Comparison of ENCODE assay signal across 8 cellular contexts in genomic region chr2:156435392-156435724, GRCh38. TPM values are rescaled to one million over a fixed set of nuclear protein-coding genes. Genes with fewer than 3 reads are reported as not detected.
DNase-seq lines count a peak whose midpoint lies in the region; ATAC-seq and TF ChIP-seq lines count a peak whose summit lies in the region.

No MANE protein-coding gene starts in this region.

- no peaks in the 10 kb centered on the region for H4K20me1 ChIP-seq in smooth muscle cell (ENCODE audit: low read depth)

- peak overlapping the region; percentile 48 for H3K4me3 Mint-ChIP-seq in activated T-helper 1 cell treated with anti-CD3 and anti-CD28 coated beads, Interleukin-12 subunit alpha, Interleukin-12 subunit beta, Interleukin-2, Interleukin-4 antibody, amounts not matched to agents 30 ng/mL and 10 ng/mL and 1 ng/mL, durations not matched to agents 14 hours and 24 hours and 36 hours

- H3K27me3 Mint-ChIP-seq in activated T-helper 1 cell treated with anti-CD3 and anti-CD28 coated beads, Interleukin-12 subunit alpha, Interleukin-12 subunit beta, Interleukin-2, Interleukin-4 antibody, amounts not matched to agents 30 ng/mL and 10 ng/mL and 1 ng/mL, durations not matched to agents 14 hours and 24 hours and 36 hours (ENCODE audit: insufficient read depth), result peaks cover 2% of the 10 kb centered on the region

- DNase-seq in activated T-helper 1 cell treated with anti-CD3 and anti-CD28 coated beads, Interleukin-12 subunit alpha, Interleukin-12 subunit beta, Interleukin-2, Interleukin-4 antibody, amounts not matched to agents 30 ng/mL and 10 ng/mL and 1 ng/mL, durations not matched to agents 14 hours and 24 hours and 36 hours (ENCODE audit: low spot score), result no peak
- DNase-seq in right cardiac atrium (no peak), smooth muscle cell (lab: John Stamatoyannopoulos, UW; ENCODE audit: unreplicated experiment) (no peak), activated gamma-delta T cell (lab: John Stamatoyannopoulos, UW) (no peak), NCI-H446 treated with DMSO at 0.1 percent for 48 hours (lab: John Stamatoyannopoulos, UW) (no peak)

- CTCF ChIA-PET in HEK293 (lab: Yijun Ruan, JAX), result no interaction called here

- no peaks in the 10 kb centered on the region for H3K27me3 ChIP-seq in ACC112 (ENCODE audit: insufficient read depth, low read length)
- no peaks in the 10 kb centered on the region for H3K27me3 ChIP-seq in right cardiac atrium (ENCODE audit: control insufficient read depth, insufficient read depth)
- no peaks in the 10 kb centered on the region for H3K27me3 ChIP-seq in smooth muscle cell (ENCODE audit: low read depth)

- intact Hi-C loops in activated T-helper 1 cell treated with anti-CD3 and anti-CD28 coated beads, Interleukin-12 subunit alpha, Interleukin-12 subunit beta, Interleukin-2, Interleukin-4 antibody, amounts not matched to agents 30 ng/mL and 10 ng/mL and 1 ng/mL, durations not matched to agents 14 hours and 24 hours and 36 hours (cut with micrococcal nuclease), result loop anchor here (5.0 kb wide), 1 partner anchor 92 kb away; no protein-coding TSS in a partner anchor
- intact Hi-C loops in right cardiac atrium (cut with DNase I), result loop anchor here in 2 of 4 donors (5.0 to 10.0 kb wide), 2 partner anchors 59 to 103 kb away; partner anchors contain the start of gene NR4A2 (in 1 of the 2)

- ATAC-seq in right cardiac atrium (no peak), GM18867 (IDR thresholded peaks at IDR 0.05; ENCODE audit: unreplicated experiment) (no peak)

- H2AFZ ChIP-seq in ACC112 (ENCODE audit: low read length, unreplicated experiment) (peak overlapping the region; percentile 70), smooth muscle cell (ENCODE audit: low read depth) (peak overlapping the region; percentile 84)

- H3K4me2 ChIP-seq in smooth muscle cell, result peak overlapping the region; percentile 93

- H3K9ac ChIP-seq in smooth muscle cell (ENCODE audit: low read depth), result peak overlapping the region; percentile 90

- peaks cover 39% of the 10 kb centered on the region for H3K4me1 Mint-ChIP-seq in activated T-helper 1 cell treated with anti-CD3 and anti-CD28 coated beads, Interleukin-12 subunit alpha, Interleukin-12 subunit beta, Interleukin-2, Interleukin-4 antibody, amounts not matched to agents 30 ng/mL and 10 ng/mL and 1 ng/mL, durations not matched to agents 14 hours and 24 hours and 36 hours (ENCODE audit: low read depth)

- H3K27ac ChIP-seq in ACC112 (ENCODE audit: low read depth, low read length) (peak overlapping the region; percentile 67), HEK293 (ENCODE audit: extremely low read depth, low read depth, low read length) (peak overlapping the region; percentile 96), right cardiac atrium (ENCODE audit: low read length) (peak overlapping the region; percentile 88), smooth muscle cell (ENCODE audit: low read depth) (peak overlapping the region; percentile 93)

- H3K9me3 Mint-ChIP-seq in activated T-helper 1 cell treated with anti-CD3 and anti-CD28 coated beads, Interleukin-12 subunit alpha, Interleukin-12 subunit beta, Interleukin-2, Interleukin-4 antibody, amounts not matched to agents 30 ng/mL and 10 ng/mL and 1 ng/mL, durations not matched to agents 14 hours and 24 hours and 36 hours, result no peaks in the 10 kb centered on the region

- H3K4me1 ChIP-seq in ACC112 (ENCODE audit: control insufficient read depth, insufficient read depth, low read length, unreplicated experiment), result peaks cover 36% of the 10 kb centered on the region
- H3K4me1 ChIP-seq in HEK293 (ENCODE audit: control insufficient read depth, insufficient read depth, low read length), result no peaks in the 10 kb centered on the region; the same call in 1 of the 2 replicates
- peaks cover 2% of the 10 kb centered on the region for H3K4me1 ChIP-seq in right cardiac atrium (ENCODE audit: control insufficient read depth, insufficient read depth, low read length)
- peaks cover 27% of the 10 kb centered on the region for H3K4me1 ChIP-seq in smooth muscle cell (ENCODE audit: low read depth)

- H3F3A ChIP-seq in smooth muscle cell (ENCODE audit: low read depth), result no peaks in the 10 kb centered on the region

- WGBS in right cardiac atrium, result under 1% methylated on average over 19 of the region's 19 CpGs
- WGBS in smooth muscle cell (ENCODE audit: low lambda C conversion rate), result 9% methylated on average over 19 of the region's 19 CpGs

- TF ChIP-seq CTCF in HEK293 (tag by site-specific recombination; IDR thresholded peaks at IDR 0.05) (no peak), smooth muscle cell (IDR thresholded peaks at IDR 0.05; ENCODE audit: borderline replicate concordance, insufficient read depth, poor library complexity, severe bottlenecking) (no peak)

- peak overlapping the region; percentile 64 for H3K27ac Mint-ChIP-seq in activated T-helper 1 cell treated with anti-CD3 and anti-CD28 coated beads, Interleukin-12 subunit alpha, Interleukin-12 subunit beta, Interleukin-2, Interleukin-4 antibody, amounts not matched to agents 30 ng/mL and 10 ng/mL and 1 ng/mL, durations not matched to agents 14 hours and 24 hours and 36 hours

- H3K4me3 ChIP-seq in ACC112 (ENCODE audit: low read depth, low read length), result peak overlapping the region; percentile 85
- H3K4me3 ChIP-seq in HEK293 (ENCODE audit: low read depth, low read length), result peak overlapping the region; percentile 68
- H3K4me3 ChIP-seq in right cardiac atrium (ENCODE audit: low read length), result peak overlapping the region; percentile 75
- peak overlapping the region; percentile 76 for H3K4me3 ChIP-seq in smooth muscle cell

- H3K36me3 ChIP-seq in ACC112 (ENCODE audit: insufficient read depth, low read length) (no peaks in the 10 kb centered on the region), HEK293 (ENCODE audit: control insufficient read depth in 2 of 2, insufficient read depth in 1 of 2, low read length in 2 of 2) (no peaks in the 10 kb centered on the region), smooth muscle cell (ENCODE audit: low read depth) (no peaks in the 10 kb centered on the region)

- H3K9me3 ChIP-seq in HEK293 (ENCODE audit: control insufficient read depth, insufficient read depth, low read depth, low read length), result no peaks in the 10 kb centered on the region
- H3K9me3 ChIP-seq in right cardiac atrium (ENCODE audit: control insufficient read depth, low read length), result no peaks in the 10 kb centered on the region
- no peaks in the 10 kb centered on the region for H3K9me3 ChIP-seq in smooth muscle cell (replicated peaks; ENCODE audit: low read depth)

- POLR2A ChIA-PET in HEK293 (lab: Yijun Ruan, JAX), result interaction anchor here (1.0 kb wide), 2 partner anchors 93 to 101 kb away, joined by 3 to 5 read pairs; no protein-coding TSS in a partner anchor

- H3K79me2 ChIP-seq in ACC112 (ENCODE audit: control insufficient read depth, insufficient read depth, low read length, unreplicated experiment) (peaks cover 34% of the 10 kb centered on the region), smooth muscle cell (ENCODE audit: low read depth) (peaks cover 22% of the 10 kb centered on the region)

- H3K36me3 Mint-ChIP-seq in activated T-helper 1 cell treated with anti-CD3 and anti-CD28 coated beads, Interleukin-12 subunit alpha, Interleukin-12 subunit beta, Interleukin-2, Interleukin-4 antibody, amounts not matched to agents 30 ng/mL and 10 ng/mL and 1 ng/mL, durations not matched to agents 14 hours and 24 hours and 36 hours (ENCODE audit: low read depth), result peaks cover 13% of the 10 kb centered on the region

TF ChIP-seq in HEK293, 187 proteins besides CTCF, POLR2A, EP300 and RAD21 (continues in another document):
- no peak for TF ChIP-seq KLF10 (tag by site-specific recombination; IDR thresholded peaks at IDR 0.05)
- TF ChIP-seq ZNF114 (tag by site-specific recombination; IDR thresholded peaks at IDR 0.05), result no peak
- TF ChIP-seq, protein P1, sequence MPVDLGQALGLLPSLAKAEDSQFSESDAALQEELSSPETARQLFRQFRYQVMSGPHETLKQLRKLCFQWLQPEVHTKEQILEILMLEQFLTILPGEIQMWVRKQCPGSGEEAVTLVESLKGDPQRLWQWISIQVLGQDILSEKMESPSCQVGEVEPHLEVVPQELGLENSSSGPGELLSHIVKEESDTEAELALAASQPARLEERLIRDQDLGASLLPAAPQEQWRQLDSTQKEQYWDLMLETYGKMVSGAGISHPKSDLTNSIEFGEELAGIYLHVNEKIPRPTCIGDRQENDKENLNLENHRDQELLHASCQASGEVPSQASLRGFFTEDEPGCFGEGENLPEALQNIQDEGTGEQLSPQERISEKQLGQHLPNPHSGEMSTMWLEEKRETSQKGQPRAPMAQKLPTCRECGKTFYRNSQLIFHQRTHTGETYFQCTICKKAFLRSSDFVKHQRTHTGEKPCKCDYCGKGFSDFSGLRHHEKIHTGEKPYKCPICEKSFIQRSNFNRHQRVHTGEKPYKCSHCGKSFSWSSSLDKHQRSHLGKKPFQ (tag by site-specific recombination; IDR thresholded peaks at IDR 0.05), result no peak
- 0 out of 2 replicates have a peak, but pooled peaks have one; percentile 38 for TF ChIP-seq ZXDB (tag by site-specific recombination; IDR thresholded peaks at IDR 0.05)
- TF ChIP-seq ZNF239 (tag by site-specific recombination; IDR thresholded peaks at IDR 0.05), result no peak
- TF ChIP-seq ZNF707 (tag by site-specific recombination; IDR thresholded peaks at IDR 0.05), result no peak
- TF ChIP-seq ZNF830 (tag by site-specific recombination; IDR thresholded peaks at IDR 0.05; ENCODE audit: low read depth), result no peak
- no peak for TF ChIP-seq ZNF335 (tag by site-specific recombination; conservative IDR thresholded peaks at IDR 0.05)
- TF ChIP-seq ZNF624 (tag by site-specific recombination; IDR thresholded peaks at IDR 0.05), result no peak

RNA-seq across cellular contexts. Expression of gene GPD2, which starts 0.8 kb away (rescaled TPM):
- 15.7 and 18.1 TPM in 2 replicates for total RNA-seq in activated T-helper 1 cell treated with anti-CD3 and anti-CD28 coated beads, Interleukin-12 subunit alpha, Interleukin-12 subunit beta, Interleukin-2, Interleukin-4 antibody, amounts not matched to agents 30 ng/mL and 10 ng/mL and 1 ng/mL, durations not matched to agents 14 hours and 24 hours and 36 hours
- total RNA-seq in right cardiac atrium (10 to 100 TPM; 14.1 to 22.3 (median 16.9) TPM), smooth muscle cell (25.8 and 26.2 TPM in 2 replicates)
- polyA plus RNA-seq in right cardiac atrium (6.0 TPM), smooth muscle cell (3.4 and 5.6 TPM in 2 replicates)
